In the genomic region with DNA sequence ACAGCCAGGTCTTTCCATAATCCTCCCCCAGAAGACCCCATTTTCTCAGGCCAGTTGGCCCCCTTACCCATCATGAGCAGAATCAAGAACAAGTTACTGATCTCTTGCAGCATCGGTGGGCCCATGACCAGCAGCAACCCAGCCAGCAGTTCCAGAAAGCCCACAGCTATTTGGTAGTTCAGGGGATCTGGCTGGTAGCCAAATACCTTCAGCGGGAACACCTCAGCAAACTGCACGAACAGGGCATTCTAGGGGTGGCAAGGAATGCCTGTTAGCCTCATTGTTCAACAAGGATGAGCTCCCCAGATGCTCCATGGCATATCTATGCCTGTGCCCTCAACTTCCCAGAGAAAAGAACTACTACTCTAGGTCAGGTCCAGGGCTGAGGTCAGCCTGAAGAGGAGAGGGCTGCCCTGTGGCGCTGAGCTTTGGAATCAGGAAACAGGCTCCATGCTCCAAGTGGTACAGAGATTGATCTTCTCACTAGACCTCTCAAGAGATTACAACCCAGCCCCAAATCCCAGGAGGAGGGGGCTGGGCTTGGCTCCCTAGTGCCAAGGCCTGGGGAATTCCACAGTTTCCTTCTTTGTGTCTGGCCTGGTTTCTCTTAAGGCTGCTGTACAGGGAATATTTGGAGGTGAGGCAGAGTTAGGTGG, we compare ENCODE assay signal across 8 cellular contexts. TPM values are rescaled to one million over a fixed set of nuclear protein-coding genes. Genes with fewer than 3 reads are reported as not detected.
DNase-seq lines count a peak whose midpoint lies in the region; ATAC-seq, FAIRE-seq and TF ChIP-seq lines count a peak whose summit lies in the region.

No MANE protein-coding gene starts in this region.

- peaks cover 24% of the 10 kb centered on the region for H3K36me3 Mint-ChIP-seq in activated CD4-positive, alpha-beta T cell treated with anti-CD3 and anti-CD28 coated beads, Interleukin-2, amount 10 ng/mL, durations not matched to agents 7 days and 5 days (ENCODE audit: low read depth)
- H3K36me3 Mint-ChIP-seq in activated naive CD8-positive, alpha-beta T cell treated with anti-CD3 and anti-CD28 coated beads, Interleukin-2, amount 50 U/mL, for 24 hours (ENCODE audit: low read depth), result peaks cover 18% of the 10 kb centered on the region

- H3K4me1 ChIP-seq in left lung, result peaks cover 16 to 32% of the 10 kb centered on the region in 2 donors
- peaks cover 0 to 34% (median 14%) of the 10 kb centered on the region in 4 donors for H3K4me1 ChIP-seq in tibial nerve

- no peaks in the 10 kb centered on the region for H3K27me3 ChIP-seq in left lung
- no peaks in the 10 kb centered on the region for H3K27me3 ChIP-seq in tibial nerve

- peak overlapping the region; percentile 96 for H3K4me3 Mint-ChIP-seq in activated CD4-positive, alpha-beta T cell treated with anti-CD3 and anti-CD28 coated beads, Interleukin-2, amount 10 ng/mL, durations not matched to agents 7 days and 5 days
- peak overlapping the region; percentile 94 for H3K4me3 Mint-ChIP-seq in activated naive CD8-positive, alpha-beta T cell treated with anti-CD3 and anti-CD28 coated beads, Interleukin-2, amount 50 U/mL, for 24 hours

- TF ChIP-seq POLR2A in tibial nerve (IDR thresholded peaks at IDR 0.05), result no peak
- TF ChIP-seq POLR2A in GM12891 (IDR thresholded peaks at IDR 0.05; ENCODE audit: low read depth, low read length), result no peak

- no peak for FAIRE-seq in GM12891 (lab: Jason Lieb, UNC)

- CTCF ChIA-PET in activated CD4-positive, alpha-beta T cell treated with anti-CD3 and anti-CD28 coated beads, Interleukin-2, amount 10 ng/mL, durations not matched to agents 7 days and 5 days (lab: Charles Lee), result interaction anchor here (1.0 to 2.8 kb wide), 3 partner anchors 9 to 124 kb away, joined by 4 to 8 read pairs (median 4); a partner anchor contains a TSS

- intact Hi-C loops in left lung (cut with DNase I), result no loop called here

- no peak for ATAC-seq in activated naive CD8-positive, alpha-beta T cell treated with anti-CD3 and anti-CD28 coated beads, Interleukin-2, amount 50 U/mL, for 24 hours
- ATAC-seq in left lung, result peak; percentile 12
- ATAC-seq in HG02981 (IDR thresholded peaks at IDR 0.05; ENCODE audit: unreplicated experiment), result no peak

- H3K36me3 ChIP-seq in left lung, result peaks cover 0 to 7% of the 10 kb centered on the region in 2 donors
- H3K36me3 ChIP-seq in tibial nerve, result peaks cover 0 to 32% (median 0%) of the 10 kb centered on the region in 3 donors

- no peaks in the 10 kb centered on the region for H3K9me3 Mint-ChIP-seq in activated CD4-positive, alpha-beta T cell treated with anti-CD3 and anti-CD28 coated beads, Interleukin-2, amount 10 ng/mL, durations not matched to agents 7 days and 5 days
- no peaks in the 10 kb centered on the region for H3K9me3 Mint-ChIP-seq in activated naive CD8-positive, alpha-beta T cell treated with anti-CD3 and anti-CD28 coated beads, Interleukin-2, amount 50 U/mL, for 24 hours

- H3K4me3 ChIP-seq in left lung (peak overlapping the region; percentile 76 to 93), tibial nerve (peak overlapping the region; percentile 62 to 96 (median 72))

- no peak for DNase-seq in activated CD4-positive, alpha-beta T cell treated with anti-CD3 and anti-CD28 coated beads, Interleukin-2, amount 10 ng/mL, durations not matched to agents 7 days and 5 days
- DNase-seq in activated CD4-positive, alpha-beta T cell treated with anti-CD3 and anti-CD28 coated beads, Interleukin-2, amount 50 U/mL, for 1 hour, result no peak
- no peak for DNase-seq in activated naive CD8-positive, alpha-beta T cell treated with anti-CD3 and anti-CD28 coated beads, Interleukin-2, amount 50 U/mL, for 24 hours
- no peak for DNase-seq in left lung
- no peak for DNase-seq in tibial nerve (ENCODE audit: low spot score in 2 of 2)
- DNase-seq in NCI-H128 (lab: John Stamatoyannopoulos, UW; ENCODE audit: unreplicated experiment), result no peak
- no peak for DNase-seq in GM12891 (ENCODE audit: insufficient read length, low spot score)

- H3K9me3 ChIP-seq in left lung, result no peaks in the 10 kb centered on the region
- no peaks in the 10 kb centered on the region for H3K9me3 ChIP-seq in tibial nerve

- peaks cover 35% of the 10 kb centered on the region for H3K4me1 Mint-ChIP-seq in activated CD4-positive, alpha-beta T cell treated with anti-CD3 and anti-CD28 coated beads, Interleukin-2, amount 10 ng/mL, durations not matched to agents 7 days and 5 days
- H3K4me1 Mint-ChIP-seq in activated naive CD8-positive, alpha-beta T cell treated with anti-CD3 and anti-CD28 coated beads, Interleukin-2, amount 50 U/mL, for 24 hours, result peaks cover 56% of the 10 kb centered on the region

- H3K27me3 Mint-ChIP-seq in activated CD4-positive, alpha-beta T cell treated with anti-CD3 and anti-CD28 coated beads, Interleukin-2, amount 10 ng/mL, durations not matched to agents 7 days and 5 days, result no peaks in the 10 kb centered on the region
- no peaks in the 10 kb centered on the region for H3K27me3 Mint-ChIP-seq in activated naive CD8-positive, alpha-beta T cell treated with anti-CD3 and anti-CD28 coated beads, Interleukin-2, amount 50 U/mL, for 24 hours

- peak overlapping the region; percentile 97 for H3K27ac Mint-ChIP-seq in activated CD4-positive, alpha-beta T cell treated with anti-CD3 and anti-CD28 coated beads, Interleukin-2, amount 10 ng/mL, durations not matched to agents 7 days and 5 days
- H3K27ac Mint-ChIP-seq in activated naive CD8-positive, alpha-beta T cell treated with anti-CD3 and anti-CD28 coated beads, Interleukin-2, amount 50 U/mL, for 24 hours, result peak overlapping the region; percentile 95

- POLR2A ChIA-PET in activated CD4-positive, alpha-beta T cell treated with anti-CD3 and anti-CD28 coated beads, Interleukin-2, amount 10 ng/mL, durations not matched to agents 7 days and 5 days (lab: Charles Lee), result no interaction called here

- peak overlapping the region; percentile 92 to 93 for H3K27ac ChIP-seq in left lung
- H3K27ac ChIP-seq in tibial nerve, result peak overlapping the region; percentile 74 to 98 (median 93)

- 65 to 69% methylated on average over 4 of the region's 4 CpGs for WGBS in tibial nerve, 2 donors

- TF ChIP-seq CTCF in left lung (IDR thresholded peaks at IDR 0.05), result no peak
- no peak for TF ChIP-seq CTCF in tibial nerve (IDR thresholded peaks at IDR 0.05)

- no peak for TF ChIP-seq EP300 in tibial nerve (IDR thresholded peaks at IDR 0.05)

TF ChIP-seq in GM12891, 5 proteins besides CTCF, POLR2A, EP300 and RAD21:
- no peak for TF ChIP-seq TAF1 (IDR thresholded peaks at IDR 0.05; ENCODE audit: low read depth, low read length)
- TF ChIP-seq POU2F2 (IDR thresholded peaks at IDR 0.05; ENCODE audit: low read depth, low read length), result no peak
- TF ChIP-seq POLR2AphosphoS5 (IDR thresholded peaks at IDR 0.05; ENCODE audit: low read depth, low read length), result no peak
- no peak for TF ChIP-seq SPI1 (IDR thresholded peaks at IDR 0.05; ENCODE audit: low read depth, low read length)
- TF ChIP-seq PAX5 (IDR thresholded peaks at IDR 0.05; ENCODE audit: insufficient read depth, low read length, severe bottlenecking), result no peak

RNA-seq across cellular contexts. Expression of a gene that starts 1.3 kb away (rescaled TPM):
- total RNA-seq in activated CD4-positive, alpha-beta T cell treated with anti-CD3 and anti-CD28 coated beads, Interleukin-2, amount 10 ng/mL, durations not matched to agents 7 days and 5 days, result 10 to 100 TPM; 34.5 to 35.9 TPM
- total RNA-seq in left lung, result 10 to 100 TPM; 35.2 to 43.1 TPM
- 10 to 100 TPM; 42.9 to 66.5 (median 62.2) TPM for total RNA-seq in tibial nerve
- polyA plus RNA-seq in GM12891 (2012; ENCODE audit: low read depth, missing spikeins), result 25.4 TPM

RNA-seq across cellular contexts. Expression of a gene that starts 47.9 kb away (rescaled TPM):
- 10 to 100 TPM; 21.2 to 24.3 TPM for total RNA-seq in activated CD4-positive, alpha-beta T cell treated with anti-CD3 and anti-CD28 coated beads, Interleukin-2, amount 10 ng/mL, durations not matched to agents 7 days and 5 days
- total RNA-seq in left lung, result 10 to 100 TPM; 19.7 to 20.5 TPM
- total RNA-seq in tibial nerve, result 10 to 100 TPM; 14.7 to 21.4 (median 17.4) TPM
- 9.0 TPM for polyA plus RNA-seq in GM12891 (2012; ENCODE audit: low read depth, missing spikeins)

RNA-seq across cellular contexts. Expression of a gene that starts 54.4 kb away (rescaled TPM):
- total RNA-seq in activated CD4-positive, alpha-beta T cell treated with anti-CD3 and anti-CD28 coated beads, Interleukin-2, amount 10 ng/mL, durations not matched to agents 7 days and 5 days, result under 1 TPM; 0.33 to 0.40 TPM
- total RNA-seq in left lung, result under 1 TPM; 0.12 to 0.42 TPM
- under 1 TPM in 3 of 4 donors, not detected in 1; 0.42 to 0.87 (median 0.78) TPM for total RNA-seq in tibial nerve
- polyA plus RNA-seq in GM12891 (2012; ENCODE audit: low read depth, missing spikeins), result 0.18 TPM
